Comparison of ENCODE assay signal across 22 cellular contexts in the genomic region with DNA sequence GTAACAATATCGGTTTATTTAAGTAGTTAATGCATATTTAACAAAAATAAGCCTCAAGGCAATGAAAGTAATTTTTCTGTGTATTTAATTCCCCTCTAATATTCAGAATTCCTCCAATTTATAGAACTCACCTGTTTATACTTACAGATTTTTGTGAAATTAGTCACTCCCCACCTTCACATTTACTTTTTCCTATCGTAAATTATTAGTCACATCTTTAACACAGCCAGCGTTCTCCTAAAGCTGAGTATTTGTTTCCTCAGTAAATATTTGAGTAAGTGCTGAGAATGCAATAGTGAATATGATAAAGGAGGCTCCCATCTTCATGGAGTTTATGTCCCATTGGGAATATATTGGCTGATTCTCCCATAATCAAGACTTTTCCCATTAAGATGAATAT.
"Had no signal": no experiment of that assay in that cellular context is flagged by ENCODE, and none has a peak within 500 bp of the region (broad histone marks: within the 10 kb centered on the region; RNA-seq: fewer than 3 reads in every experiment).

No MANE protein-coding gene starts in this region.

- H3K4me3 ChIP-seq: spleen, testis, tibial nerve, upper lobe of right lung, vagina had no signal

- H3K9me3 Mint-ChIP-seq: dendritic cell treated with granulocyte-macrophage colony-stimulating factor and Interleukin-4, amounts not matched to agents 40 ng/mL and 50 ng/mL, for 4 days; effector memory CD8-positive, alpha-beta T cell; memory B cell; mesothelial cell of epicardium; natural killer cell; neural crest cell; stimulated activated naive B cell treated with anti-CD40 and anti-IgM and Interleukin-4, amounts not matched to agents 10 μg/mL and 1 μg/mL and 100 μg/mL, for 72 hours; stimulated activated naive CD8-positive, alpha-beta T cell treated with anti-CD3 and anti-CD28 coated beads, Interleukin-15, amount 100 ng/mL, for 72 hours had no signal

- DNase-seq: effector memory CD8-positive, alpha-beta T cell; foreskin melanocyte; head of caudate nucleus; hypothalamus; kidney glomerular epithelial cell; natural killer cell; posterior cingulate gyrus; spleen; stimulated activated CD4-positive, alpha-beta T cell treated with anti-CD3 and anti-CD28 coated beads, Interleukin-15, amount 100 ng/mL, for 24 hours; stimulated activated CD4-positive, alpha-beta T cell treated with anti-CD3 and anti-CD28 coated beads, Interleukin-1b, Interleukin-23, amount 100 ng/mL, for 48 hours; stimulated activated CD4-positive, alpha-beta T cell treated with anti-CD3 and anti-CD28 coated beads, Interleukin-4, amount 100 ng/mL, for 24 hours; stimulated activated naive B cell treated with anti-CD40 and anti-IgM and Interleukin-4, amounts not matched to agents 10 μg/mL and 1 μg/mL and 100 μg/mL, for 72 hours; stimulated activated naive CD8-positive, alpha-beta T cell treated with anti-CD3 and anti-CD28 coated beads, Interleukin-15, amount 100 ng/mL, for 72 hours; testis; upper lobe of right lung had no signal

- H3K27me3 ChIP-seq: testis, tibial nerve, upper lobe of right lung, vagina had no signal

- H3K36me3 Mint-ChIP-seq: memory B cell; mesothelial cell of epicardium; natural killer cell; stimulated activated naive B cell treated with anti-CD40 and anti-IgM and Interleukin-4, amounts not matched to agents 10 μg/mL and 1 μg/mL and 100 μg/mL, for 72 hours had no signal

- H3K27ac Mint-ChIP-seq: dendritic cell treated with granulocyte-macrophage colony-stimulating factor and Interleukin-4, amounts not matched to agents 40 ng/mL and 50 ng/mL, for 4 days; effector memory CD8-positive, alpha-beta T cell; memory B cell; mesothelial cell of epicardium; natural killer cell; stimulated activated naive B cell treated with anti-CD40 and anti-IgM and Interleukin-4, amounts not matched to agents 10 μg/mL and 1 μg/mL and 100 μg/mL, for 72 hours; stimulated activated naive CD8-positive, alpha-beta T cell treated with anti-CD3 and anti-CD28 coated beads, Interleukin-15, amount 100 ng/mL, for 72 hours had no signal

- H3K4me3 Mint-ChIP-seq: dendritic cell treated with granulocyte-macrophage colony-stimulating factor and Interleukin-4, amounts not matched to agents 40 ng/mL and 50 ng/mL, for 4 days; effector memory CD8-positive, alpha-beta T cell; memory B cell; mesothelial cell of epicardium; natural killer cell; neural crest cell; stimulated activated naive B cell treated with anti-CD40 and anti-IgM and Interleukin-4, amounts not matched to agents 10 μg/mL and 1 μg/mL and 100 μg/mL, for 72 hours; stimulated activated naive CD8-positive, alpha-beta T cell treated with anti-CD3 and anti-CD28 coated beads, Interleukin-15, amount 100 ng/mL, for 72 hours had no signal

- H3K9me3 ChIP-seq: spleen, testis, tibial nerve, upper lobe of right lung, vagina had no signal

- H3K36me3 ChIP-seq: spleen, tibial nerve, upper lobe of right lung had no signal

- H3K4me1 ChIP-seq: spleen, testis, tibial nerve, upper lobe of right lung, vagina had no signal

- H3K27ac ChIP-seq: spleen, testis, tibial nerve, upper lobe of right lung, vagina had no signal

- ATAC-seq: effector memory CD8-positive, alpha-beta T cell; natural killer cell; sciatic nerve; stimulated activated naive B cell treated with anti-CD40 and anti-IgM and Interleukin-4, amounts not matched to agents 10 μg/mL and 1 μg/mL and 100 μg/mL, for 72 hours; stimulated activated naive CD8-positive, alpha-beta T cell treated with anti-CD3 and anti-CD28 coated beads, Interleukin-15, amount 100 ng/mL, for 72 hours; upper lobe of right lung had no signal

- H3K4me1 Mint-ChIP-seq: memory B cell; mesothelial cell of epicardium; natural killer cell; stimulated activated naive B cell treated with anti-CD40 and anti-IgM and Interleukin-4, amounts not matched to agents 10 μg/mL and 1 μg/mL and 100 μg/mL, for 72 hours; stimulated activated naive CD8-positive, alpha-beta T cell treated with anti-CD3 and anti-CD28 coated beads, Interleukin-15, amount 100 ng/mL, for 72 hours had no signal

- H3K27me3 Mint-ChIP-seq: effector memory CD8-positive, alpha-beta T cell had no signal
